8 cellular contexts compared by ENCODE assay signal in the genomic region with DNA sequence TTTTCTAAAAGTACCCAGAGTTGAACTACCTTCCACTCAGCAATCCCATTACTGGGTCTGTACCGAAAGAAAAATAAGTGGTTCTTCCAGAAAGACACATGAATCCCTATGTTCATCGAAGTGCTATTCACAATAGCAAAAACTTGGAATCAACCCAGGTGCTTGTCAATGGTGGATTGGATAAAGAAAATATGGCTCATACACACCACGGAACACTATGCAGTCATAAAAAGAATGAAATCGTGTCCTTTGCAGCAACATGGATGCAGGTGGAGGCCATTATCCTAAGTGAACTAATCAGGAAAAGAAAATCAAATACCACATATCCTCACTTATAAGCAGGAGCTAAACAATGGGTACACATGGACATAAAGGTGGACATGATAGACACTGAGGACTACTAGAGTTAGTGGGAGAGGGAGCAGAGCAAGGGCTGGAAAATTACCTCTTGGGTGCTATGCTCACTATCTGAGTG. TPM values are rescaled to one million over a fixed set of nuclear protein-coding genes. Genes with fewer than 3 reads are reported as not detected.
A peak's percentile ranks its signal among the peaks of the same experiment; 100 is the strongest.
DNase-seq lines count a peak whose midpoint lies in the region; ATAC-seq and TF ChIP-seq lines count a peak whose summit lies in the region.

No MANE protein-coding gene starts in this region.

- peak overlapping the region; percentile 86 to 89 for H3K4me3 Mint-ChIP-seq in CD14-positive monocyte
- H3K4me3 Mint-ChIP-seq in natural killer cell treated with Interleukin-12 subunit alpha and Interleukin-12 subunit beta and Interleukin-15 and Interleukin-18, amount 100 ng/mL, for 72 hours: peak overlapping the region; percentile 87

- H3K4me3 ChIP-seq in choroid plexus epithelial cell (ENCODE audit: low read depth, low read length): peak overlapping the region; percentile 59

- peak overlapping the region; percentile 89 to 98 (median 96) for H3K27ac Mint-ChIP-seq in CD14-positive monocyte
- peak overlapping the region; percentile 74 to 88 for H3K27ac Mint-ChIP-seq in natural killer cell treated with Interleukin-12 subunit alpha and Interleukin-12 subunit beta and Interleukin-15 and Interleukin-18, amount 100 ng/mL, for 72 hours

- no peaks in the 10 kb centered on the region for H3K9me3 Mint-ChIP-seq in CD14-positive monocyte
- no peaks in the 10 kb centered on the region for H3K9me3 Mint-ChIP-seq in natural killer cell treated with Interleukin-12 subunit alpha and Interleukin-12 subunit beta and Interleukin-15 and Interleukin-18, amount 100 ng/mL, for 72 hours

- H3K27me3 Mint-ChIP-seq in CD14-positive monocyte (ENCODE audit: low read depth in 3 of 3): no peaks in the 10 kb centered on the region
- H3K27me3 Mint-ChIP-seq in natural killer cell treated with Interleukin-12 subunit alpha and Interleukin-12 subunit beta and Interleukin-15 and Interleukin-18, amount 100 ng/mL, for 72 hours: no peaks in the 10 kb centered on the region

- TF ChIP-seq CTCF in CD14-positive monocyte (IDR thresholded peaks at IDR 0.05): no peak
- TF ChIP-seq CTCF in choroid plexus epithelial cell (conservative IDR thresholded peaks at IDR 0.05; ENCODE audit: low read depth, low read length): no peak

- intact Hi-C loops in CD14-positive monocyte (cut with micrococcal nuclease): loop anchor here in 1 of 2 donors (10.0 kb wide), 1 partner anchor 88 kb away; no protein-coding TSS in a partner anchor

- no peaks in the 10 kb centered on the region for H3K36me3 Mint-ChIP-seq in CD14-positive monocyte
- H3K36me3 Mint-ChIP-seq in natural killer cell treated with Interleukin-12 subunit alpha and Interleukin-12 subunit beta and Interleukin-15 and Interleukin-18, amount 100 ng/mL, for 72 hours: no peaks in the 10 kb centered on the region

- DNase-seq in CD14-positive monocyte (ENCODE audit: low spot score): no peak
- DNase-seq in LHCN-M2 (ENCODE audit: low read depth): peak; percentile 23
- peak; percentile 44 for DNase-seq in choroid plexus epithelial cell (ENCODE audit: low read depth)
- DNase-seq in natural killer cell treated with Interleukin-12 subunit alpha and Interleukin-12 subunit beta and Interleukin-15 and Interleukin-18, amount 100 ng/mL, for 72 hours (ENCODE audit: low spot score): no peak
- no peak for DNase-seq in GOT3 (lab: John Stamatoyannopoulos, UW)
- DNase-seq in SIG-M5 treated with dmso at 0.1 percent for 504 hours (lab: John Stamatoyannopoulos, UW; ENCODE audit: unreplicated experiment): no peak

- no peak for ATAC-seq in natural killer cell treated with Interleukin-12 subunit alpha and Interleukin-12 subunit beta and Interleukin-15 and Interleukin-18, amount 100 ng/mL, for 72 hours
- no peak for ATAC-seq in HG03378 (IDR thresholded peaks at IDR 0.05; ENCODE audit: unreplicated experiment)
- no peak for ATAC-seq in HG02610 (IDR thresholded peaks at IDR 0.05; ENCODE audit: unreplicated experiment)

- H3K4me1 Mint-ChIP-seq in CD14-positive monocyte: peaks cover 63% of the 10 kb centered on the region
- H3K4me1 Mint-ChIP-seq in natural killer cell treated with Interleukin-12 subunit alpha and Interleukin-12 subunit beta and Interleukin-15 and Interleukin-18, amount 100 ng/mL, for 72 hours (ENCODE audit: low read depth in 2 of 2): peaks cover 33 to 43% of the 10 kb centered on the region in 2 donors

RNA-seq across cellular contexts. Expression of a gene that starts 32.9 kb away (rescaled TPM):
- polyA plus RNA-seq in CD14-positive monocyte: 10 to 100 TPM; 29.3 to 31.3 TPM
- total RNA-seq in LHCN-M2 (2014; rRNA removed): 63.7 and 79.8 TPM in 2 replicates
- 38.9 TPM for polyA plus RNA-seq in LHCN-M2 (2012)
- 10 to 100 TPM; 62.2 to 90.1 TPM for total RNA-seq in natural killer cell treated with Interleukin-12 subunit alpha and Interleukin-12 subunit beta and Interleukin-15 and Interleukin-18, amount 100 ng/mL, for 72 hours

Comparison
In these comparisons a context has a peak if more than half of its experiments do, and no peak if none do; other contexts are left out.
1. DNase-seq: peak in LHCN-M2 (single experiment) and choroid plexus epithelial cell (single experiment); none in CD14-positive monocyte (single experiment), natural killer cell treated with Interleukin-12 subunit alpha and Interleukin-12 subunit beta and Interleukin-15 and Interleukin-18, amount 100 ng/mL, for 72 hours (single experiment), GOT3 (single experiment) and SIG-M5 treated with dmso at 0.1 percent for 504 hours (single experiment).